Comparison of ENCODE assay signal across 8 cellular contexts in genomic region chr1:15152318-15153183, GRCh38. TPM values are rescaled to one million over a fixed set of nuclear protein-coding genes. Genes with fewer than 3 reads are reported as not detected.
DNase-seq lines count a peak whose midpoint lies in the region; ATAC-seq and FAIRE-seq lines count a peak whose summit lies in the region.

No MANE protein-coding gene starts in this region.

- ATAC-seq in HG03460 (IDR thresholded peaks at IDR 0.05; ENCODE audit: unreplicated experiment) (no peak), GM19324 (IDR thresholded peaks at IDR 0.05; ENCODE audit: low FRiP score, unreplicated experiment) (no peak)

- H3K27ac ChIP-seq in cingulate gyrus (ENCODE audit: low read depth, low read length) = peak overlapping the region; percentile 47

- FAIRE-seq in islet of Langerhans (lab: Jason Lieb, UNC) = peak; percentile 60

- H3K4me3 ChIP-seq in Jurkat, Clone E6-1 (ENCODE audit: low read length) = peak overlapping the region; percentile 15
- H3K4me3 ChIP-seq in skeletal muscle cell (ENCODE audit: low read depth, low read length) = peak overlapping the region; percentile 51

- DNase-seq in DMS114 treated with DMSO at 0.1 percent for 48 hours (lab: John Stamatoyannopoulos, UW; ENCODE audit: unreplicated experiment) = peak; percentile 67
- no peak for DNase-seq in Jurkat, Clone E6-1 (ENCODE audit: low read depth, low spot score)
- peak; percentile 71 for DNase-seq in RPMI8226
- no peak for DNase-seq in skeletal muscle cell (ENCODE audit: low read depth)

RNA-seq across cellular contexts. Expression of gene TMEM51, which starts 1.0 kb away (rescaled TPM):
- polyA plus RNA-seq in Jurkat, Clone E6-1 (2012; ENCODE audit: insufficient read depth, insufficient read length) = 1.5 TPM

Comparison
In these comparisons a context has a peak if more than half of its experiments do, and no peak if none do; other contexts are left out.
1. DNase-seq: peak in DMS114 treated with DMSO at 0.1 percent for 48 hours (single experiment) and RPMI8226 (single experiment); none in Jurkat, Clone E6-1 (single experiment) and skeletal muscle cell (single experiment).